Comparison of ENCODE assay signal across 10 cellular contexts in the genomic region with DNA sequence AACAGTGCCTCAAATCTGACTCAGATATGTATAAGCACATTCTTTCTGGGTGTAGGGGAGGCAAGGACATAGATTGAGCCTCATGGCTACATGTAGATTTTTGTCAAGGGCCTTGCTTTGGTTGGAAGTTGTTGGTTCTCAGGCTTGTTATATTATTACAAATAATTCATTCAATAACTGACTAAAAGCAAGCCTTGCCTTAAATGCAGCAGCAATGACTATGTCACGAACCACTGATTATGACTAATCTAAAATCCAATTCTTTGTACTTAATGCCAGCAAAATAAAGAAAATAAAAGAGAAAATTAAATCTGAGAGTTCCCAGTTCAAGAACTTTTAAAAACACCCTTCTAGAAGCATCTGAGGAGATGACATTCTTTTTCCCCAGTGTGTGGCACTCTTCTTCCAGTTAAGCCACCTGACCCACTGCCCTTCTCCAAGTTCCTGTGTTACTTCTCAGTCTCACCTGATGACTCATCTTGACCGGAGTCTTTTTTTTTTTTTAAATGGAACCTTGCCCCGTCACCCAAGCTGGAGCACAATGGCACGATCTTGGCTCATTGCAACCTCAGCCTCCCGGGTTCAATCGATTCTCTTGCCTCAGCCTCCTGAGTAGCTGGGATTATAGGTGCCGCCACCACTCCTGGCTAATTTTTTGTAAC.
A peak's percentile ranks its signal among the peaks of the same experiment; 100 is the strongest.
DNase-seq lines count a peak whose midpoint lies in the region; ATAC-seq and TF ChIP-seq lines count a peak whose summit lies in the region.
"Had no signal": no experiment of that assay in that cellular context is flagged by ENCODE, and none has a peak within 500 bp of the region (broad histone marks: within the 10 kb centered on the region; RNA-seq: fewer than 3 reads in every experiment).

No MANE protein-coding gene starts in this region.

- H4K20me1 ChIP-seq in GM23248 (ENCODE audit: insufficient read depth) = no peaks in the 10 kb centered on the region; the same call in 1 of the 2 replicates

- no peaks in the 10 kb centered on the region for H3K9me2 ChIP-seq in GM23248 (ENCODE audit: insufficient read depth)

- DNase-seq in A172 (ENCODE audit: low spot score) (peak; percentile 83), GM23248 (peak; percentile 43), NOMO-1 (lab: John Stamatoyannopoulos, UW; ENCODE audit: unreplicated experiment in 2 of 2) (peak; percentile 16 to 42), fibroblast of mammary gland (ENCODE audit: low read depth) (peak; percentile 64), NCI-H1417 (lab: John Stamatoyannopoulos, UW) (no peak)
- no peak for DNase-seq in activated CD4-positive, alpha-beta T cell treated with anti-CD3 and anti-CD28 coated beads, Interleukin-2, amount 50 U/mL, for 4 hours
- DNase-seq: activated naive CD8-positive, alpha-beta T cell treated with anti-CD3 and anti-CD28 coated beads, Interleukin-2, amount 50 U/mL, for 24 hours; NCI-H446 had no signal

- no peak for ATAC-seq in HG02852 (IDR thresholded peaks at IDR 0.05; ENCODE audit: unreplicated experiment)
- no peak for ATAC-seq in HG03097 (IDR thresholded peaks at IDR 0.05; ENCODE audit: low FRiP score, unreplicated experiment)
- ATAC-seq: activated naive CD8-positive, alpha-beta T cell treated with anti-CD3 and anti-CD28 coated beads, Interleukin-2, amount 50 U/mL, for 24 hours had no signal

- H3K4me2 ChIP-seq in GM23248 (ENCODE audit: unreplicated experiment) = no peak overlapping the region

- no peaks in the 10 kb centered on the region for H3K4me1 ChIP-seq in GM23248 (ENCODE audit: insufficient read depth)

- H3K9ac ChIP-seq in GM23248 = no peak overlapping the region

- H3F3A ChIP-seq in GM23248 (ENCODE audit: insufficient read depth) = peaks cover 5% of the 10 kb centered on the region; the same call in 1 of the 2 replicates

- H3K36me3 ChIP-seq in GM23248 (ENCODE audit: low read depth) = no peaks in the 10 kb centered on the region

- H3K27ac ChIP-seq in GM23248 = no peak overlapping the region

- H3K27me3 ChIP-seq in GM23248 (replicated peaks; ENCODE audit: insufficient read depth) = no peaks in the 10 kb centered on the region

- no peak overlapping the region for H3K4me3 ChIP-seq in GM23248
- no peak overlapping the region for H3K4me3 ChIP-seq in fibroblast of mammary gland (ENCODE audit: control insufficient read depth, low read depth, low read length)

- no peaks in the 10 kb centered on the region for H3K79me2 ChIP-seq in GM23248 (ENCODE audit: insufficient read depth)

- in situ Hi-C loops in GM23248 (cut with MboI) = no loop called here

- H2AFZ ChIP-seq in GM23248 = no peak overlapping the region

- 83 to 85% methylated on average over 7 of the region's 7 CpGs for WGBS in GM23248 (ENCODE audit: low coverage in 1 of 2, low lambda C conversion rate in 2 of 2, missing lambda C conversion rate in 2 of 2), 2 experiments

- H3K9me3 ChIP-seq in GM23248 (ENCODE audit: low read depth) = no peaks in the 10 kb centered on the region

- TF ChIP-seq CTCF in fibroblast of mammary gland (conservative IDR thresholded peaks at IDR 0.05; ENCODE audit: control insufficient read depth, insufficient read depth, low read depth, low read length) = no peak

Comparison
In these comparisons a context has a peak if more than half of its experiments do, and no peak if none do; other contexts are left out.
1. DNase-seq: peak in A172 (single experiment), GM23248 (single experiment), NOMO-1 (2 of 2) and fibroblast of mammary gland (single experiment); none in activated CD4-positive, alpha-beta T cell treated with anti-CD3 and anti-CD28 coated beads, Interleukin-2, amount 50 U/mL, for 4 hours (0 of 2) and NCI-H1417 (0 of 3).